ENCODE assay signal across 9 cellular contexts in the genomic region with DNA sequence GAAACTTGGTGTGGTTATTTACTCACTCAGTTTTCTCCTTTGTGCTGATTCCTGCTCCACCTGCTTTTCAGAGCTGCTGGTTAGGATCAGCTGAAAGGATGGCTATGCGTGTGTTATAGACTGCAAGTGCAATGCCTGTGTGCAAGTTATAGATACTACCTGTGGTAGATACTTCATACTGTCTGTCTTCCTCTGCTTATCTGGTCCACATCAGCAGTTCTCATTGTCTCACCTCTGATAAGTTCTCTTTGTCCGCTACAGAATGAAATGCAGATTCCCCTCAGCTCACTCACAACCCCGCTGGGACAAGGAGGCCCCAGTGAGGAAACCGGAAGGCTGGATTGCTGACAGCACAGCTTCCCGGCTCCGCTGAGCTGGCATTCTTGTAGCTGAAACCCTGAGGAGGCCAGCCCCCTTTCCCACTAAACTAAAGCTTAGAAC. TPM values are rescaled to one million over a fixed set of nuclear protein-coding genes. Genes with fewer than 3 reads are reported as not detected.
DNase-seq lines count a peak whose midpoint lies in the region; ATAC-seq and TF ChIP-seq lines count a peak whose summit lies in the region.
"Had no signal": no experiment of that assay in that cellular context is flagged by ENCODE, and none has a peak within 500 bp of the region (broad histone marks: within the 10 kb centered on the region; RNA-seq: fewer than 3 reads in every experiment).

No MANE protein-coding gene starts in this region.

- TF ChIP-seq CTCF in esophagus squamous epithelium (IDR thresholded peaks at IDR 0.05), result no peak

- no peaks in the 10 kb centered on the region for H3K36me3 ChIP-seq in ACC112 (ENCODE audit: insufficient read depth, low read length)
- H3K36me3 ChIP-seq in NT2/D1 (ENCODE audit: insufficient read depth, insufficient read length, low read length), result no peaks in the 10 kb centered on the region
- peaks cover 0 to 6% (median 0%) of the 10 kb centered on the region in 3 donors for H3K36me3 ChIP-seq in esophagus squamous epithelium

- DNase-seq in NT2/D1 (ENCODE audit: low read depth, low spot score) (peak; percentile 52), esophagus squamous epithelium (lab: John Stamatoyannopoulos, UW) (no peak), myocyte (ENCODE audit: low read depth) (peak; percentile 72)
- DNase-seq in activated naive CD4-positive, alpha-beta T cell (lab: John Stamatoyannopoulos, UW), result no peak
- no peak for DNase-seq in activated CD8-positive, alpha-beta memory T cell treated with anti-CD3 and anti-CD28 coated beads, Interleukin-2, amount 50 U/mL, for 4 hours
- DNase-seq: T-helper 2 cell had no signal

- H3K27me3 ChIP-seq in ACC112 (ENCODE audit: insufficient read depth, low read length), result 0 out of 2 replicates have a peak, but pooled peaks cover under 1% of the 10 kb centered on the region
- H3K27me3 ChIP-seq in NT2/D1 (ENCODE audit: insufficient read depth, insufficient read length), result no peaks in the 10 kb centered on the region
- H3K27me3 ChIP-seq in esophagus squamous epithelium, result no peaks in the 10 kb centered on the region

- H3K27ac ChIP-seq in ACC112 (ENCODE audit: low read depth, low read length) (peak overlapping the region; percentile 85), esophagus squamous epithelium (peak overlapping the region; percentile 85 to 91 (median 88))

- H3K9me3 ChIP-seq in NT2/D1 (ENCODE audit: insufficient read depth, low read length) (no peaks in the 10 kb centered on the region), esophagus squamous epithelium (no peaks in the 10 kb centered on the region)

- ATAC-seq in HG02870 (IDR thresholded peaks at IDR 0.05; ENCODE audit: unreplicated experiment) (no peak), GM21423 (IDR thresholded peaks at IDR 0.05; ENCODE audit: unreplicated experiment) (no peak)

- WGBS in esophagus squamous epithelium, 2 donors, result 42 to 64% methylated on average over 5 to 6 of the region's 6 CpGs

- H3K4me1 ChIP-seq in ACC112 (ENCODE audit: control insufficient read depth, insufficient read depth, low read length, unreplicated experiment) (peaks cover 42% of the 10 kb centered on the region), NT2/D1 (ENCODE audit: insufficient read depth, insufficient read length) (no peaks in the 10 kb centered on the region), esophagus squamous epithelium (peaks cover 42 to 79% (median 53%) of the 10 kb centered on the region in 3 donors)

- intact Hi-C loops in esophagus squamous epithelium (cut with DNase I), result no loop called here

- H3K79me2 ChIP-seq in ACC112 (ENCODE audit: control insufficient read depth, insufficient read depth, low read length, unreplicated experiment), result no peaks in the 10 kb centered on the region

- no peak overlapping the region for H3K9ac ChIP-seq in NT2/D1 (ENCODE audit: insufficient read length, low read depth)

- no peak overlapping the region for H2AFZ ChIP-seq in ACC112 (ENCODE audit: low read length, unreplicated experiment)

- H3K4me3 ChIP-seq in ACC112 (ENCODE audit: low read depth, low read length) (peak overlapping the region; percentile 15), NT2/D1 (ENCODE audit: insufficient read length, low read depth) (no peak overlapping the region), esophagus squamous epithelium (peak overlapping the region in 1 of 4 donors; percentile 0)

- TF ChIP-seq POLR2A in esophagus squamous epithelium (IDR thresholded peaks at IDR 0.05), result no peak

RNA-seq across cellular contexts. Expression of gene LYVE1, which starts 37.5 kb away (rescaled TPM):
- 10 to 100 TPM in 2 of 4 donors, 1 to 10 TPM in 1, under 1 TPM in 1; 0.42 to 66.8 (median 21.6) TPM for total RNA-seq in esophagus squamous epithelium
- not detected in 2 replicates for total RNA-seq in myocyte
- polyA plus RNA-seq in myocyte (2012), result not detected

Comparison
In these comparisons a context has a peak if more than half of its experiments do, and no peak if none do; other contexts are left out.
1. DNase-seq: peak in NT2/D1 (single experiment) and myocyte (single experiment); none in esophagus squamous epithelium (single experiment), activated naive CD4-positive, alpha-beta T cell (0 of 4) and activated CD8-positive, alpha-beta memory T cell treated with anti-CD3 and anti-CD28 coated beads, Interleukin-2, amount 50 U/mL, for 4 hours (single experiment).